In the genomic region with DNA sequence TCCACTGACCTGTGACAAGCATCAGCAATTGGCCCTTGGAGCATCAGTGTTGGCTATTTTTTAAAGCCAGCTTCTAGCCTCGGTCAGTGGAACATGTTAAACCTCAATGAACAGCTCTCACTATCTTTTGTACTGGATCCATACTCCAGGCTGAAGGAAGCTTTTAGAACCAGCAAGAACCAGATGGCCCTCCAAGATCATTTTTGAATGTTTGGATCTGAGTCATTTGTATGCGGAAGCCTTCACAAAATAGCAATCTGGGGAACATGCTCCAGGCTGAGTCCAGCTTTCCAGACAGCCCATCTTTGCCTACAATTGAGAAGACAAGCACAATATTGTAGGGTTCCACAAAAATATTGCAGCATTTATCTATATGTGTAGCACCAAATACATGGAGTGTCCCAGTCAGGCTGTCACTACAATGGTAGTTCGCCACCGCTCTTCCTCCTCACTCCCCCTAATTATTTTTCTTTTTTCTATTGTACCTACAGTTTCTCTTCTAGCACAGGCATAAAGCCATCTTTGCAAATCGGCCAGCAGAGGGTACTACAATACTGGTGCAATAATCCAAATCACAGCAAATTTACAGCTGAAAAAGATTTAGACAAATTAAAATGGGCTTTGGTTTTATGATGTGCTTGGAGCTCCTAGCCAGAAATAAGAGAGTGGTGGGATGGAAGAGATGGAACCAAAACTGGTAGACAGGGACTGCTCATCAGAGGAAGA, we compare ENCODE assay signal across 12 cellular contexts.
DNase-seq lines count a peak whose midpoint lies in the region; ATAC-seq, FAIRE-seq and TF ChIP-seq lines count a peak whose summit lies in the region.
"Had no signal": no experiment of that assay in that cellular context is flagged by ENCODE, and none has a peak within 500 bp of the region (broad histone marks: within the 10 kb centered on the region; RNA-seq: fewer than 3 reads in every experiment).

No MANE protein-coding gene starts in this region.

- FAIRE-seq in frontal cortex (lab: Jason Lieb, UNC): no peak

- peak; percentile 5 to 26 (median 9); a peak in 3 of 6 replicates for TF ChIP-seq CTCF in HCT116 (IDR thresholded peaks at IDR 0.05 in 2 of 3, conservative IDR thresholded peaks at IDR 0.05 in 1 of 3; ENCODE audit: borderline replicate concordance in 1 of 3, insufficient read depth in 1 of 3, low read depth in 2 of 3, low read length in 2 of 3)

- H3K4me1 ChIP-seq in HCT116 (ENCODE audit: control insufficient read depth in 1 of 2, insufficient read depth in 2 of 2, low read length in 2 of 2): no peaks in the 10 kb centered on the region
- H3K4me1 ChIP-seq in adipocyte (ENCODE audit: control insufficient read depth, insufficient read depth, low read length): no peaks in the 10 kb centered on the region

- TF ChIP-seq POLR2A in HCT116 (IDR thresholded peaks at IDR 0.05; ENCODE audit: borderline replicate concordance, extremely low read depth, insufficient read depth, insufficient read length): no peak

- H3K9me2 ChIP-seq in HCT116 (ENCODE audit: insufficient read depth): peaks cover 9% of the 10 kb centered on the region; the same call in 1 of the 2 replicates

- TF ChIP-seq RAD21 in HCT116 (IDR thresholded peaks at IDR 0.05; ENCODE audit: low read depth): peak; percentile 41

- H3K9me3 ChIP-seq in HCT116 (ENCODE audit: control insufficient read depth in 1 of 2, insufficient read depth in 1 of 2, low read depth in 1 of 2, low read length in 2 of 2): no peaks in the 10 kb centered on the region
- peaks cover 27% of the 10 kb centered on the region for H3K9me3 ChIP-seq in adipocyte (ENCODE audit: control insufficient read depth, low read length)

- H3K27ac ChIP-seq in HCT116 (ENCODE audit: low read depth, low read length): no peak overlapping the region

- no peak overlapping the region for H3K9ac ChIP-seq in HCT116 (ENCODE audit: low read length)
- H3K9ac ChIP-seq in adipocyte (ENCODE audit: low read length): no peak overlapping the region

- H3K4me2 ChIP-seq in HCT116 (ENCODE audit: low read length): no peak overlapping the region

- DNase-seq in HCT116 (ENCODE audit: low read depth, low spot score) (no peak), adipocyte (ENCODE audit: low read depth) (peak; percentile 24), Right ventricle myocardium superior (no peak), renal cortical epithelial cell (ENCODE audit: low read depth) (peak; percentile 4), SHP77 (lab: John Stamatoyannopoulos, UW) (no peak), frontal cortex (ENCODE audit: low spot score in 2 of 2) (no peak)
- DNase-seq: activated CD8-positive, alpha-beta T cell treated with anti-CD3 and anti-CD28 coated beads for 36 hours; effector CD8-positive, alpha-beta T cell; NCI-H510A; stimulated activated CD8-positive, alpha-beta memory T cell treated with anti-CD3 and anti-CD28 coated beads, Interleukin-4, amount 100 ng/mL, for 48 hours had no signal

- RAD21 ChIA-PET in HCT116 (lab: Charles Lee; ENCODE audit: low non-redundant PET in 1 of 2, low total read pairs in 2 of 2, uncharacterized antibody in 2 of 2, unreplicated experiment in 2 of 2): interaction anchor here in 1 of 2 experiments (1.3 kb wide), 1 partner anchor 212 kb away, joined by 3 read pairs; no protein-coding TSS in a partner anchor

- H4K20me1 ChIP-seq in HCT116 (ENCODE audit: insufficient read depth): no peaks in the 10 kb centered on the region; the same call in 1 of the 2 replicates

- H2AFZ ChIP-seq in HCT116 (ENCODE audit: low read depth, low read length, poor library complexity, severe bottlenecking): no peak overlapping the region

- ATAC-seq in HCT116 (no peak), Right ventricle myocardium superior (ENCODE audit: poor library complexity) (peak; percentile 51), HG03095 (IDR thresholded peaks at IDR 0.05; ENCODE audit: unreplicated experiment) (no peak)
- ATAC-seq: activated CD8-positive, alpha-beta T cell treated with anti-CD3 and anti-CD28 coated beads for 36 hours; natural killer cell treated with Interleukin-12 subunit alpha and Interleukin-12 subunit beta and Interleukin-15 and Interleukin-18, amount 100 ng/mL, for 72 hours had no signal

- H3K27me3 ChIP-seq in HCT116 (ENCODE audit: insufficient read depth, low read length) (no peaks in the 10 kb centered on the region), adipocyte (replicated peaks; ENCODE audit: control insufficient read depth, insufficient read depth, low read length) (no peaks in the 10 kb centered on the region)

- POLR2A ChIA-PET in HCT116 (lab: Charles Lee): no interaction called here

- no peaks in the 10 kb centered on the region for H3K79me2 ChIP-seq in HCT116 (ENCODE audit: insufficient read depth, low read length)

- intact Hi-C loops in HCT116 (cut with micrococcal nuclease): loop anchor here (2.0 kb wide), 1 partner anchor 211 kb away; no protein-coding TSS in a partner anchor
- intact Hi-C loops in Right ventricle myocardium superior (cut with DNase I): loop anchor here (5.0 kb wide), 1 partner anchor 214 kb away; no protein-coding TSS in a partner anchor

- no TSS peak for BruUV-seq in HCT116 (replicated peaks; lab: Mats Ljungman, UMichigan)

- H3K36me3 ChIP-seq in HCT116 (ENCODE audit: control insufficient read depth in 1 of 2, insufficient read depth in 2 of 2, low read length in 2 of 2) (no peaks in the 10 kb centered on the region), adipocyte (ENCODE audit: control insufficient read depth, insufficient read depth, low read length, severe bottlenecking) (no peaks in the 10 kb centered on the region)

- H3K4me3 ChIP-seq in HCT116 (replicated peaks in 1 of 2; ENCODE audit: low read depth in 1 of 2, low read length in 2 of 2) (no peak overlapping the region), adipocyte (ENCODE audit: low read length) (no peak overlapping the region)

- CTCF ChIA-PET in HCT116 (lab: Charles Lee): interaction anchor here (0.8 to 1.0 kb wide), 2 partner anchors 210 to 212 kb away, joined by 3 to 6 read pairs; no protein-coding TSS in a partner anchor

TF ChIP-seq in HCT116, 20 proteins besides CTCF, POLR2A, EP300 and RAD21:
- TF ChIP-seq EZH2phosphoT487 (IDR thresholded peaks at IDR 0.05; ENCODE audit: borderline replicate concordance): no peak
- TF ChIP-seq FOSL1 (IDR thresholded peaks at IDR 0.05; ENCODE audit: low read depth): no peak
- no peak for TF ChIP-seq EZH2 (IDR thresholded peaks at IDR 0.05)
- TF ChIP-seq, protein P1, sequence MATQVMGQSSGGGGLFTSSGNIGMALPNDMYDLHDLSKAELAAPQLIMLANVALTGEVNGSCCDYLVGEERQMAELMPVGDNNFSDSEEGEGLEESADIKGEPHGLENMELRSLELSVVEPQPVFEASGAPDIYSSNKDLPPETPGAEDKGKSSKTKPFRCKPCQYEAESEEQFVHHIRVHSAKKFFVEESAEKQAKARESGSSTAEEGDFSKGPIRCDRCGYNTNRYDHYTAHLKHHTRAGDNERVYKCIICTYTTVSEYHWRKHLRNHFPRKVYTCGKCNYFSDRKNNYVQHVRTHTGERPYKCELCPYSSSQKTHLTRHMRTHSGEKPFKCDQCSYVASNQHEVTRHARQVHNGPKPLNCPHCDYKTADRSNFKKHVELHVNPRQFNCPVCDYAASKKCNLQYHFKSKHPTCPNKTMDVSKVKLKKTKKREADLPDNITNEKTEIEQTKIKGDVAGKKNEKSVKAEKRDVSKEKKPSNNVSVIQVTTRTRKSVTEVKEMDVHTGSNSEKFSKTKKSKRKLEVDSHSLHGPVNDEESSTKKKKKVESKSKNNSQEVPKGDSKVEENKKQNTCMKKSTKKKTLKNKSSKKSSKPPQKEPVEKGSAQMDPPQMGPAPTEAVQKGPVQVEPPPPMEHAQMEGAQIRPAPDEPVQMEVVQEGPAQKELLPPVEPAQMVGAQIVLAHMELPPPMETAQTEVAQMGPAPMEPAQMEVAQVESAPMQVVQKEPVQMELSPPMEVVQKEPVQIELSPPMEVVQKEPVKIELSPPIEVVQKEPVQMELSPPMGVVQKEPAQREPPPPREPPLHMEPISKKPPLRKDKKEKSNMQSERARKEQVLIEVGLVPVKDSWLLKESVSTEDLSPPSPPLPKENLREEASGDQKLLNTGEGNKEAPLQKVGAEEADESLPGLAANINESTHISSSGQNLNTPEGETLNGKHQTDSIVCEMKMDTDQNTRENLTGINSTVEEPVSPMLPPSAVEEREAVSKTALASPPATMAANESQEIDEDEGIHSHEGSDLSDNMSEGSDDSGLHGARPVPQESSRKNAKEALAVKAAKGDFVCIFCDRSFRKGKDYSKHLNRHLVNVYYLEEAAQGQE (IDR thresholded peaks at IDR 0.05; ENCODE audit: low read depth): no peak
- no peak for TF ChIP-seq EGR1 (IDR thresholded peaks at IDR 0.05; ENCODE audit: low read depth)
- TF ChIP-seq, protein P2, sequence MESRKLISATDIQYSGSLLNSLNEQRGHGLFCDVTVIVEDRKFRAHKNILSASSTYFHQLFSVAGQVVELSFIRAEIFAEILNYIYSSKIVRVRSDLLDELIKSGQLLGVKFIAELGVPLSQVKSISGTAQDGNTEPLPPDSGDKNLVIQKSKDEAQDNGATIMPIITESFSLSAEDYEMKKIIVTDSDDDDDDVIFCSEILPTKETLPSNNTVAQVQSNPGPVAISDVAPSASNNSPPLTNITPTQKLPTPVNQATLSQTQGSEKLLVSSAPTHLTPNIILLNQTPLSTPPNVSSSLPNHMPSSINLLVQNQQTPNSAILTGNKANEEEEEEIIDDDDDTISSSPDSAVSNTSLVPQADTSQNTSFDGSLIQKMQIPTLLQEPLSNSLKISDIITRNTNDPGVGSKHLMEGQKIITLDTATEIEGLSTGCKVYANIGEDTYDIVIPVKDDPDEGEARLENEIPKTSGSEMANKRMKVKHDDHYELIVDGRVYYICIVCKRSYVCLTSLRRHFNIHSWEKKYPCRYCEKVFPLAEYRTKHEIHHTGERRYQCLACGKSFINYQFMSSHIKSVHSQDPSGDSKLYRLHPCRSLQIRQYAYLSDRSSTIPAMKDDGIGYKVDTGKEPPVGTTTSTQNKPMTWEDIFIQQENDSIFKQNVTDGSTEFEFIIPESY (IDR thresholded peaks at IDR 0.05; ENCODE audit: extremely low read depth, insufficient replicate concordance, low read length): no peak
- no peak for TF ChIP-seq YY1 (IDR thresholded peaks at IDR 0.05; ENCODE audit: extremely low read depth, insufficient replicate concordance, low read depth, low read length)
- TF ChIP-seq CEBPB (IDR thresholded peaks at IDR 0.05; ENCODE audit: low read depth): no peak
- TF ChIP-seq TCF7L2 (IDR thresholded peaks at IDR 0.05; ENCODE audit: borderline replicate concordance, extremely low read depth, insufficient read depth, insufficient read length): no peak
- TF ChIP-seq CBX3 (IDR thresholded peaks at IDR 0.05; ENCODE audit: low read depth): no peak
- no peak for TF ChIP-seq ZFX (IDR thresholded peaks at IDR 0.05)
- TF ChIP-seq ZNF274 (IDR thresholded peaks at IDR 0.05; ENCODE audit: low read depth, low read length): no peak
- no peak for TF ChIP-seq POLR2AphosphoS5 (IDR thresholded peaks at IDR 0.05; ENCODE audit: low read depth, low read length)
- TF ChIP-seq SRF (IDR thresholded peaks at IDR 0.05; ENCODE audit: low read depth): no peak

Comparison
In these comparisons a context has a peak if more than half of its experiments do, and no peak if none do; other contexts are left out.
1. DNase-seq: peak in adipocyte (single experiment) and renal cortical epithelial cell (single experiment); none in HCT116 (single experiment), Right ventricle myocardium superior (single experiment), SHP77 (0 of 2) and frontal cortex (0 of 2).